ENCODE assay signal across 10 cellular contexts in the genomic region with DNA sequence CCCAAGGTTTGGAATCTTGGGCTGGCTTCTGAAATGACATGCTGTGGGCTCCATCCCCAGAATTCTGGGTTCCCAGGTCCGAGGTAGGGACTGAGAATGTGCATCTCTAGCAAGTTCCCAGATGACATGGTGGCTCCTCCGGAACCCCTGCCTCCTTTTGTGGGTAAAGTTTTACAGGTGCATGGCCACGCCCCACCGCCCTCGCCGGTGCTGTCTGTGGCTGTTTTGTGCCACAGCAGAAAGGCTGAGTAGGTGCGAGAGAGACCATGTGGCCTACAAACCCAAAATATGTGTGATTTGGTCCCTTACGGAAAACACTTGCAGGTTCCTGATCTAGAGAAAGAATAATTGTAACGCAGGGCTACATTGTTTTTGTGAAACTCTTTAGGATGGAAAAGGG. TPM values are rescaled to one million over a fixed set of nuclear protein-coding genes. Genes with fewer than 3 reads are reported as not detected.
DNase-seq lines count a peak whose midpoint lies in the region; ATAC-seq and TF ChIP-seq lines count a peak whose summit lies in the region.
"Had no signal": no experiment of that assay in that cellular context is flagged by ENCODE, and none has a peak within 500 bp of the region (broad histone marks: within the 10 kb centered on the region; RNA-seq: fewer than 3 reads in every experiment).

No MANE protein-coding gene starts in this region.

- CTCF ChIA-PET in CD4-positive, alpha-beta T cell (lab: Charles Lee) = interaction anchor here (1.4 to 1.8 kb wide), 2 partner anchors 53 to 64 kb away, joined by 4 to 6 read pairs; a partner anchor contains a TSS

- peaks cover 59% of the 10 kb centered on the region for H3K4me1 Mint-ChIP-seq in CD4-positive, alpha-beta T cell (ENCODE audit: low read depth)
- peaks cover 53% of the 10 kb centered on the region for H3K4me1 Mint-ChIP-seq in activated naive CD8-positive, alpha-beta T cell treated with anti-CD3 and anti-CD28 coated beads, Interleukin-2, amount 50 U/mL, for 24 hours

- intact Hi-C loops in CD4-positive, alpha-beta T cell (cut with DNase I, micrococcal nuclease) = loop anchor here (1.0 to 5.0 kb wide), 4 partner anchors 31 to 1643 kb away; a partner anchor contains a TSS
- intact Hi-C loops in adrenal gland (cut with DNase I) = no loop called here

- H3K27me3 ChIP-seq in CD4-positive, alpha-beta T cell (ENCODE audit: control insufficient read depth, insufficient read depth, low read length) = no peaks in the 10 kb centered on the region
- H3K27me3 ChIP-seq in adrenal gland = no peaks in the 10 kb centered on the region
- H3K27me3 ChIP-seq: BE2C, pancreas had no signal

- peak overlapping the region; percentile 73 for H3K27ac ChIP-seq in CD4-positive, alpha-beta T cell (ENCODE audit: low read depth, low read length)
- no peak overlapping the region for H3K27ac ChIP-seq in adrenal gland
- H3K27ac ChIP-seq: pancreas had no signal

- no peak for TF ChIP-seq POLR2A in adrenal gland (IDR thresholded peaks at IDR 0.05)

- no peaks in the 10 kb centered on the region for H3K36me3 ChIP-seq in adrenal gland (replicated peaks in 1 of 2)
- H3K36me3 ChIP-seq: BE2C, pancreas had no signal

- peak overlapping the region; percentile 65 for H3K4me3 Mint-ChIP-seq in CD4-positive, alpha-beta T cell
- H3K4me3 Mint-ChIP-seq in activated naive CD8-positive, alpha-beta T cell treated with anti-CD3 and anti-CD28 coated beads, Interleukin-2, amount 50 U/mL, for 24 hours = peak overlapping the region; percentile 42

- peaks cover 15% of the 10 kb centered on the region for H3K9me3 ChIP-seq in CD4-positive, alpha-beta T cell (ENCODE audit: control insufficient read depth, low read length)
- H3K9me3 ChIP-seq in adrenal gland (replicated peaks in 1 of 3) = no peaks in the 10 kb centered on the region
- H3K9me3 ChIP-seq: BE2C, pancreas had no signal

- H3K4me3 ChIP-seq in adrenal gland = no peak overlapping the region
- H3K4me3 ChIP-seq: pancreas had no signal

- no peaks in the 10 kb centered on the region for H3K27me3 Mint-ChIP-seq in CD4-positive, alpha-beta T cell
- H3K27me3 Mint-ChIP-seq in activated naive CD8-positive, alpha-beta T cell treated with anti-CD3 and anti-CD28 coated beads, Interleukin-2, amount 50 U/mL, for 24 hours = no peaks in the 10 kb centered on the region

- DNase-seq in CD4-positive, alpha-beta T cell = peak; percentile 37 to 80 (median 64)
- peak; percentile 73 to 75 for DNase-seq in activated CD4-positive, alpha-beta T cell treated with anti-CD3 and anti-CD28 coated beads, Interleukin-2, amount 50 U/mL, for 4 hours
- peak; percentile 69 for DNase-seq in activated naive CD8-positive, alpha-beta T cell treated with anti-CD3 and anti-CD28 coated beads, Interleukin-2, amount 50 U/mL, for 24 hours
- peak; percentile 61 for DNase-seq in stimulated activated CD4-positive, alpha-beta T cell treated with anti-CD3 and anti-CD28 coated beads, Interleukin-4, amount 100 ng/mL, for 24 hours
- DNase-seq in UCSD-AML1 (lab: John Stamatoyannopoulos, UW; ENCODE audit: unreplicated experiment) (no peak), adrenal gland (no peak), dermis blood vessel endothelial cell (no peak), A172 (ENCODE audit: low spot score) (no peak)
- DNase-seq: BE2C had no signal

- POLR2A ChIA-PET in CD4-positive, alpha-beta T cell (lab: Charles Lee) = interaction anchor here (0.9 to 1.7 kb wide), 4 partner anchors 25 to 42 kb away, joined by 3 to 7 read pairs (median 4); no protein-coding TSS in a partner anchor

- H3K4me1 ChIP-seq in adrenal gland (replicated peaks in 1 of 2) = peaks cover 0 to 40% of the 10 kb centered on the region in 2 donors
- H3K4me1 ChIP-seq: BE2C had no signal

- peak; percentile 36 for ATAC-seq in CD4-positive, alpha-beta T cell (ENCODE audit: poor library complexity)
- peak; percentile 56 for ATAC-seq in activated naive CD8-positive, alpha-beta T cell treated with anti-CD3 and anti-CD28 coated beads, Interleukin-2, amount 50 U/mL, for 24 hours
- ATAC-seq: pancreas had no signal

- TF ChIP-seq CTCF in CD4-positive, alpha-beta T cell (IDR thresholded peaks at IDR 0.05) = no peak
- no peak for TF ChIP-seq CTCF in adrenal gland (IDR thresholded peaks at IDR 0.05)

- H3K9me3 Mint-ChIP-seq in CD4-positive, alpha-beta T cell = peaks cover 2% of the 10 kb centered on the region
- H3K9me3 Mint-ChIP-seq in activated naive CD8-positive, alpha-beta T cell treated with anti-CD3 and anti-CD28 coated beads, Interleukin-2, amount 50 U/mL, for 24 hours = no peaks in the 10 kb centered on the region

- H3K36me3 Mint-ChIP-seq in CD4-positive, alpha-beta T cell (ENCODE audit: low read depth) = peaks cover 38% of the 10 kb centered on the region
- no peaks in the 10 kb centered on the region for H3K36me3 Mint-ChIP-seq in activated naive CD8-positive, alpha-beta T cell treated with anti-CD3 and anti-CD28 coated beads, Interleukin-2, amount 50 U/mL, for 24 hours (ENCODE audit: low read depth)

- WGBS in adrenal gland, 4 donors = 84 to 99% (median 91%) methylated on average over 7 to 9 of the region's 9 CpGs

- no peak overlapping the region for H3K27ac Mint-ChIP-seq in CD4-positive, alpha-beta T cell
- peak overlapping the region; percentile 28 for H3K27ac Mint-ChIP-seq in activated naive CD8-positive, alpha-beta T cell treated with anti-CD3 and anti-CD28 coated beads, Interleukin-2, amount 50 U/mL, for 24 hours

RNA-seq across cellular contexts. Expression of a gene that starts 30.9 kb away (rescaled TPM):
- 100 to 1,000 TPM; 286 to 324 TPM for total RNA-seq in CD4-positive, alpha-beta T cell
- total RNA-seq in adrenal gland (10 to 100 TPM; 30.6 to 53.6 (median 43.7) TPM), dermis blood vessel endothelial cell (26.7 and 44.4 TPM in 2 replicates)
- polyA plus RNA-seq in adrenal gland = 10 to 100 TPM in 2 of 3 donors, 1 to 10 TPM in 1; 9.4 to 21.2 (median 10.8) TPM
- 4.1 and 14.8 TPM in 2 replicates for total RNA-seq in A172 (2014; rRNA removed; shearing (Covaris generic))

Comparison
In these comparisons a context has a peak if more than half of its experiments do, and no peak if none do; other contexts are left out.
1. DNase-seq: peak in CD4-positive, alpha-beta T cell (10 of 10), activated CD4-positive, alpha-beta T cell treated with anti-CD3 and anti-CD28 coated beads, Interleukin-2, amount 50 U/mL, for 4 hours (2 of 2), activated naive CD8-positive, alpha-beta T cell treated with anti-CD3 and anti-CD28 coated beads, Interleukin-2, amount 50 U/mL, for 24 hours (single experiment) and stimulated activated CD4-positive, alpha-beta T cell treated with anti-CD3 and anti-CD28 coated beads, Interleukin-4, amount 100 ng/mL, for 24 hours (single experiment); none in UCSD-AML1 (single experiment), adrenal gland (0 of 7), dermis blood vessel endothelial cell (single experiment) and A172 (single experiment).
2. intact Hi-C loops: an anchor here in CD4-positive, alpha-beta T cell (1.0 to 5.0 kb wide); none called in adrenal gland.